28 cellular contexts compared by ENCODE assay signal in the genomic region with DNA sequence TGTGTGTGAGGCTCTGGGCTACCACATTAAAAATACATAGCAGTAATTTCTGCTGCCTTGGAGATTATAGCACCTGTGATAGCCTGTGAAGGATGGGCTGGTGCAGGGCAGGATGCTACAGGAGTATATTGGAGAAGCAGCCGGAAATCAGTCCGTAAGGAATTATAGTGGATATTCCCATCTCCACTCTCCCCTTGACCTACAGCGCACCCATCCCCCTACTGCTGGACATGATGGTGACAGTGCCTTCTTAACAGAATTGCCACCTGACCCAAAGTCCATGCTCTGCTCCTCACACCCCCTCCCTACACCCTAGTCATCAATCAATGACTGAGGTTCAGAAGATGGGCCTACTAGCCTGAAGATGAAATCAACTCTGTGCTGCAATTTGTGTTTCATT.
"Had no signal": no experiment of that assay in that cellular context is flagged by ENCODE, and none has a peak within 500 bp of the region (broad histone marks: within the 10 kb centered on the region; RNA-seq: fewer than 3 reads in every experiment).

No MANE protein-coding gene starts in this region.

- DNase-seq: activated CD4-positive, alpha-beta T cell treated with anti-CD3 and anti-CD28 coated beads for 4 hours; activated CD8-positive, alpha-beta memory T cell treated with anti-CD3 and anti-CD28 coated beads, Interleukin-2, amount 50 U/mL, for 48 hours; activated CD8-positive, alpha-beta T cell treated with anti-CD3 and anti-CD28 coated beads for 36 hours; activated effector memory CD4-positive, alpha-beta T cell treated with anti-CD3 and anti-CD28 coated beads, Interleukin-2, amount 50 U/mL, for 16 hours; activated naive CD4-positive, alpha-beta T cell treated with Interleukin-2 at 50 U/mL for 16 hours; activated T-cell treated with anti-CD3 and anti-CD28 coated beads, Interleukin-2, amount 50 U/mL, for 4 hours; amygdala; brain microvascular endothelial cell; MG63; MV-4-11; NCI-H1092 treated with DMSO at 0.1 percent for 48 hours; NCI-H1436; NCI-H187; NCI-H2081; NCI-H510A treated with DMSO at 0.1 percent for 48 hours; NCI-H69; NK-92 treated with Interleukin-12 subunit alpha and Interleukin-12 subunit beta, amount 100 ng/mL, for 24 hours; OCI-M1; Peyer's patch; Right ventricle myocardium superior; SJCRH30; SK-N-SH; T-helper 1 cell; WERI-Rb-1 had no signal

- H3K27ac ChIP-seq: brain microvascular endothelial cell, cardiac muscle cell, Peyer's patch, RWPE1, SJCRH30, WERI-Rb-1 had no signal

- H3K4me2 ChIP-seq: SK-N-SH had no signal

- H3K36me3 Mint-ChIP-seq: activated naive CD8-positive, alpha-beta T cell had no signal

- H3K27ac Mint-ChIP-seq: activated CD8-positive, alpha-beta T cell treated with anti-CD3 and anti-CD28 coated beads for 36 hours; activated naive CD8-positive, alpha-beta T cell had no signal

- H3K9me3 ChIP-seq: MG63, Peyer's patch, SJCRH30, SK-N-SH had no signal

- H3K27me3 Mint-ChIP-seq: activated CD8-positive, alpha-beta T cell treated with anti-CD3 and anti-CD28 coated beads for 36 hours had no signal

- H3K27me3 ChIP-seq: brain microvascular endothelial cell, cardiac muscle cell, MG63, Peyer's patch, SJCRH30 had no signal

- H3K36me3 ChIP-seq: brain microvascular endothelial cell, cardiac muscle cell, MG63, Peyer's patch, SJCRH30, WERI-Rb-1 had no signal

- H3K4me3 Mint-ChIP-seq: activated CD8-positive, alpha-beta T cell treated with anti-CD3 and anti-CD28 coated beads for 36 hours; activated naive CD8-positive, alpha-beta T cell; activated T-cell treated with anti-CD3 and anti-CD28 coated beads, Interleukin-2, amount 50 U/mL, for 4 hours had no signal

- ATAC-seq: activated CD4-positive, CD25-positive, alpha-beta regulatory T cell treated with anti-CD3 and anti-CD28 coated beads, Interleukin-2, amount 50 U/mL, for 24 hours; activated CD8-positive, alpha-beta T cell treated with anti-CD3 and anti-CD28 coated beads for 36 hours; activated T-cell treated with anti-CD3 and anti-CD28 coated beads, Interleukin-2, amount 50 U/mL, for 4 hours had no signal

- H3K4me1 ChIP-seq: Peyer's patch, SJCRH30 had no signal

- H3K4me3 ChIP-seq: cardiac muscle cell, MG63, Peyer's patch, SJCRH30 had no signal

- H3K9ac ChIP-seq: SK-N-SH had no signal

- H3K9me3 Mint-ChIP-seq: activated CD8-positive, alpha-beta T cell treated with anti-CD3 and anti-CD28 coated beads for 36 hours; activated T-cell treated with anti-CD3 and anti-CD28 coated beads, Interleukin-2, amount 50 U/mL, for 4 hours had no signal

- H3K9me2 ChIP-seq: SK-N-SH had no signal
